25 cellular contexts compared by ENCODE assay signal in genomic region chr15:39451121-39451698, GRCh38.
"Had no signal": no experiment of that assay in that cellular context is flagged by ENCODE, and none has a peak within 500 bp of the region (broad histone marks: within the 10 kb centered on the region; RNA-seq: fewer than 3 reads in every experiment).

No MANE protein-coding gene starts in this region.

- H3K27me3 ChIP-seq: adrenal gland, body of pancreas, foreskin keratinocyte, heart left ventricle, stomach, thyroid gland, upper lobe of right lung had no signal

- H3K36me3 ChIP-seq: adrenal gland, heart left ventricle, lower lobe of right lung, stomach, thyroid gland, upper lobe of right lung had no signal

- H3K9me3 ChIP-seq: adrenal gland, body of pancreas, heart left ventricle, lower lobe of right lung, stomach, thyroid gland, upper lobe of right lung had no signal

- H3K4me1 ChIP-seq: foreskin keratinocyte, thyroid gland, upper lobe of right lung had no signal

- H3K4me2 ChIP-seq: smooth muscle cell had no signal

- ATAC-seq: activated CD4-positive, alpha-beta T cell treated with anti-CD3 and anti-CD28 coated beads for 36 hours; activated T-cell treated with anti-CD3 and anti-CD28 coated beads, Interleukin-2, amount 50 U/mL, for 72 hours; body of pancreas; effector memory CD8-positive, alpha-beta T cell; foreskin keratinocyte; heart left ventricle; left lobe of liver; lower lobe of right lung; natural killer cell treated with Interleukin-12 subunit alpha and Interleukin-12 subunit beta and Interleukin-15 and Interleukin-18, amount 100 ng/mL, for 72 hours; sciatic nerve; stimulated activated naive B cell treated with anti-CD40 and anti-IgM and Interleukin-4, amounts not matched to agents 10 μg/mL and 1 μg/mL and 100 μg/mL, for 72 hours; upper lobe of right lung had no signal

- DNase-seq: activated CD4-positive, alpha-beta T cell treated with anti-CD3 and anti-CD28 coated beads for 36 hours; activated CD4-positive, CD25-positive, alpha-beta regulatory T cell; activated effector memory CD4-positive, alpha-beta T cell treated with Interleukin-2 at 50 U/mL for 16 hours; activated naive CD4-positive, alpha-beta T cell treated with Interleukin-2 at 50 U/mL for 16 hours; activated T-cell treated with anti-CD3 and anti-CD28 coated beads for 4 hours; activated T-cell treated with anti-CD3 and anti-CD28 coated beads, Interleukin-2, amount 50 U/mL, for 72 hours; adrenal gland; aorta; body of pancreas; effector memory CD8-positive, alpha-beta T cell; foreskin keratinocyte; heart left ventricle; lower lobe of right lung; mesendoderm; stimulated activated CD4-positive, alpha-beta T cell treated with anti-CD3 and anti-CD28 coated beads, Interleukin-1b, Interleukin-23, amount 100 ng/mL, for 48 hours; stimulated activated CD4-positive, alpha-beta T cell treated with anti-CD3 and anti-CD28 coated beads, Interleukin-4, amount 100 ng/mL, for 4 hours; stimulated activated naive B cell treated with anti-CD40 and anti-IgM and Interleukin-4, amounts not matched to agents 10 μg/mL and 1 μg/mL and 100 μg/mL, for 72 hours; stomach; T-helper 1 cell; thyroid gland; upper lobe of right lung had no signal

- H3K4me3 ChIP-seq: adrenal gland, body of pancreas, heart left ventricle, lower lobe of right lung, smooth muscle cell, stomach, thyroid gland, upper lobe of right lung had no signal

- H3K27ac ChIP-seq: body of pancreas, foreskin keratinocyte, heart left ventricle, lower lobe of right lung, stomach, thyroid gland, upper lobe of right lung had no signal
